In genomic region chr14:101961011-101961721, GRCh38 we compare ENCODE assay signal across 8 cellular contexts. TPM values are rescaled to one million over a fixed set of nuclear protein-coding genes. Genes with fewer than 3 reads are reported as not detected.
DNase-seq lines count a peak whose midpoint lies in the region; ATAC-seq and TF ChIP-seq lines count a peak whose summit lies in the region.

No MANE protein-coding gene starts in this region.

- H3K27ac ChIP-seq in heart right ventricle: no peak overlapping the region

- no peaks in the 10 kb centered on the region for H3K27me3 ChIP-seq in adipocyte (replicated peaks; ENCODE audit: control insufficient read depth, insufficient read depth, low read length)
- no peaks in the 10 kb centered on the region for H3K27me3 ChIP-seq in heart right ventricle

- no peaks in the 10 kb centered on the region for H3K36me3 ChIP-seq in adipocyte (ENCODE audit: control insufficient read depth, insufficient read depth, low read length, severe bottlenecking)
- no peaks in the 10 kb centered on the region for H3K36me3 ChIP-seq in heart right ventricle

- 33 to 37% methylated on average over 19 of the region's 19 CpGs for WGBS in heart right ventricle, 2 donors

- H3K9me3 ChIP-seq in adipocyte (ENCODE audit: control insufficient read depth, low read length) (no peaks in the 10 kb centered on the region), heart right ventricle (no peaks in the 10 kb centered on the region)

- H3K4me3 ChIP-seq in adipocyte (ENCODE audit: low read length) (no peak overlapping the region), heart right ventricle (no peak overlapping the region)

- H3K4me1 ChIP-seq in adipocyte (ENCODE audit: control insufficient read depth, insufficient read depth, low read length): peaks cover 17% of the 10 kb centered on the region
- H3K4me1 ChIP-seq in heart right ventricle: peaks cover 6 to 42% (median 32%) of the 10 kb centered on the region in 9 donors

- peak; percentile 100 for TF ChIP-seq CTCF in GM12872 (IDR thresholded peaks at IDR 0.05; ENCODE audit: insufficient read depth, low read depth, low read length)
- TF ChIP-seq CTCF in heart right ventricle (IDR thresholded peaks at IDR 0.05): peak; percentile 74 to 92 (median 88)

- intact Hi-C loops in heart right ventricle (cut with DNase I): loop anchor here in 8 of 10 donors (2.0 to 10.0 kb wide), 10 partner anchors 126 to 356 kb away; partner anchors contain the start of genes ZNF839 (in 3 of the 8), HSP90AA1 (in 1 of the 8) and PPP2R5C (in 1 of the 8)

- ATAC-seq in heart right ventricle: peak in 2 of 8 donors; percentile 27 to 40
- ATAC-seq in GM19452 (IDR thresholded peaks at IDR 0.05; ENCODE audit: unreplicated experiment): no peak
- ATAC-seq in GM18873 (IDR thresholded peaks at IDR 0.05; ENCODE audit: low FRiP score, unreplicated experiment): no peak

- H3K9ac ChIP-seq in adipocyte (ENCODE audit: low read length): no peak overlapping the region

- DNase-seq in NCI-H1694 treated with DMSO at 0.1 percent for 48 hours (lab: John Stamatoyannopoulos, UW) (peak; percentile 96), T-helper 1 cell (peak; percentile 43 to 81 (median 66)), adipocyte (ENCODE audit: low read depth) (peak; percentile 88), heart right ventricle (peak; percentile 71 to 74), pulmonary artery endothelial cell (ENCODE audit: low read depth, low spot score) (peak; percentile 40)

RNA-seq across cellular contexts. Expression of gene DYNC1H1, which starts 3.2 kb away (rescaled TPM):
- total RNA-seq in heart right ventricle: 100 to 1,000 TPM; 413 to 777 (median 634) TPM
- 100 to 1,000 TPM; 173 to 331 TPM for polyA plus RNA-seq in heart right ventricle
- 659 and 893 TPM in 2 replicates for total RNA-seq in pulmonary artery endothelial cell

Comparison
In these comparisons a context has a peak if more than half of its experiments do, and no peak if none do; other contexts are left out.
1. DNase-seq: peak in every context shown above with its lines; median percentile 96 in NCI-H1694 treated with DMSO at 0.1 percent for 48 hours; 88 in adipocyte; 72 in heart right ventricle; 66 in T-helper 1 cell; 40 in pulmonary artery endothelial cell.